33 cellular contexts compared by ENCODE assay signal in the genomic region with DNA sequence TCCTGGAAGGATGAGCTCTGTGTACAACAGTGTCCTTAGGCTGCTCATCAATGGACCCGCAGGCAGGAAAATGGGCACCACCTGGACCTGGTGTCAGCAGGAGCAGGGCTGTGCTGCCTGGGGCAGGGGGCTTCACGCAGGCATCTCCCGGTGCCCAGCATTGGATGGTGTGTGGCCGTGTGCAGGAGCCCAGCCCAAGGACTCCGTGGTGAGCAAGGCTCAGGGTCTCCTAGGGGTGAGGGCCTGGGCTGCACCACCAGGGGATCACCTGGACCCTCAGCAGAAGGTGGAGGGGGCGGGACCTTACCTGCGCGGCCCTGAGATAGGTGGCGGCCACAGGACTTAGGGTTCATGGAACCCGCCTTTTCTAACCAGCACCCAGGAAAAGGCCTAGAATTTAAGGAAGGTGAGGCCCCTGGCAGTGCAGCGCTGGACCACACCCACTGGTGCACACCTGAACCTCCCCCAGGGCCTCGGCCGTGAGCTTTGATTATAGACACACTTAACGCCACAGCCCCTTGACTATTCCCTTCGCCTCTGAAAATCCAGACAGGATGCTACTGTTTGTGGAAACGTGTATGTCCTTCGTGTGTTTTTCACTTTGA.
"Had no signal": no experiment of that assay in that cellular context is flagged by ENCODE, and none has a peak within 500 bp of the region (broad histone marks: within the 10 kb centered on the region; RNA-seq: fewer than 3 reads in every experiment).

No MANE protein-coding gene starts in this region.

- ATAC-seq: activated CD8-positive, alpha-beta T cell treated with anti-CD3 and anti-CD28 coated beads for 36 hours; stimulated activated naive B cell treated with anti-CD40 and anti-IgM and Interleukin-4, amounts not matched to agents 10 μg/mL and 1 μg/mL and 100 μg/mL, for 72 hours had no signal

- H3K27me3 ChIP-seq: adrenal gland, body of pancreas, colonic mucosa, dorsolateral prefrontal cortex, ovary, testis, uterus had no signal

- H3K36me3 ChIP-seq: adrenal gland, cardiac muscle cell, colonic mucosa, left ventricle myocardium inferior, neutrophil, ovary, prostate gland, uterus had no signal

- H3K9me3 Mint-ChIP-seq: activated B cell treated with CpG ODN at 0.5 μM for 24 hours; activated CD8-positive, alpha-beta T cell treated with anti-CD3 and anti-CD28 coated beads for 36 hours; activated naive CD8-positive, alpha-beta T cell treated with anti-CD3 and anti-CD28 coated beads for 36 hours; activated T-helper 2 cell treated with anti-CD3 and anti-CD28 coated beads, Interferon-gamma antibody, Interleukin-2, Interleukin-4, amounts not matched to agents 10 μg/mL and 5 μg/mL and 100 μg/mL, durations not matched to agents 14 hours and 24 hours and 36 hours; immature natural killer cell; nephron; stimulated activated naive B cell treated with anti-CD40 and anti-IgM and Interleukin-4, amounts not matched to agents 10 μg/mL and 1 μg/mL and 100 μg/mL, for 72 hours; T-helper 2 cell treated with Interferon-gamma antibody and Interleukin-4, amounts not matched to agents 5 μg/mL and 100 μg/mL, for 36 hours had no signal

- H3K27ac ChIP-seq: adrenal gland, cardiac muscle cell, colonic mucosa, left ventricle myocardium inferior, neutrophil, ovary, prostate gland, testis, uterus had no signal

- H3K4me1 ChIP-seq: colonic mucosa, testis, uterus had no signal

- H3K36me3 Mint-ChIP-seq: activated naive CD8-positive, alpha-beta T cell treated with anti-CD3 and anti-CD28 coated beads for 36 hours; immature natural killer cell; stimulated activated naive B cell treated with anti-CD40 and anti-IgM and Interleukin-4, amounts not matched to agents 10 μg/mL and 1 μg/mL and 100 μg/mL, for 72 hours had no signal

- H3K4me3 Mint-ChIP-seq: activated B cell treated with CpG ODN at 0.5 μM for 24 hours; activated CD8-positive, alpha-beta T cell treated with anti-CD3 and anti-CD28 coated beads for 36 hours; activated naive CD8-positive, alpha-beta T cell treated with anti-CD3 and anti-CD28 coated beads for 36 hours; immature natural killer cell; nephron; stimulated activated naive B cell treated with anti-CD40 and anti-IgM and Interleukin-4, amounts not matched to agents 10 μg/mL and 1 μg/mL and 100 μg/mL, for 72 hours; T-helper 2 cell treated with Interferon-gamma antibody and Interleukin-4, amounts not matched to agents 5 μg/mL and 100 μg/mL, for 36 hours had no signal

- H3K4me3 ChIP-seq: adrenal gland, body of pancreas, cardiac muscle cell, colonic mucosa, dorsolateral prefrontal cortex, left ventricle myocardium inferior, ovary, prostate gland, testis, uterus had no signal

- DNase-seq: activated B cell treated with CpG ODN at 0.5 μM for 24 hours; activated CD4-positive, alpha-beta T cell treated with anti-CD3 and anti-CD28 coated beads, Interleukin-2, amount 50 U/mL, for 1 hour; activated CD8-positive, alpha-beta T cell treated with anti-CD3 and anti-CD28 coated beads for 36 hours; activated naive CD4-positive, alpha-beta T cell treated with Interleukin-2 at 50 U/mL for 16 hours; activated naive CD8-positive, alpha-beta T cell treated with anti-CD3 and anti-CD28 coated beads for 36 hours; activated T-cell treated with anti-CD3 and anti-CD28 coated beads, Interleukin-2, amount 50 U/mL, for 48 hours; adrenal gland; body of pancreas; cerebellar nuclear complex; colonic mucosa; dorsolateral prefrontal cortex; effector memory CD4-positive, alpha-beta T cell; erythroblast; hippocampal formation; immature natural killer cell; kidney glomerular epithelial cell; left ventricle myocardium inferior; mammary epithelial cell; ovary; retina; stimulated activated CD4-positive, alpha-beta T cell treated with anti-CD3 and anti-CD28 coated beads, Interleukin-15, amount 100 ng/mL, for 24 hours; stimulated activated CD4-positive, alpha-beta T cell treated with anti-CD3 and anti-CD28 coated beads, Interleukin-2, amount 100 ng/mL, for 24 hours; stimulated activated naive B cell treated with anti-CD40 and anti-IgM and Interleukin-4, amounts not matched to agents 10 μg/mL and 1 μg/mL and 100 μg/mL, for 72 hours; T-helper 1 cell; testis; trophoblast cell had no signal

- H3K9me3 ChIP-seq: adrenal gland, body of pancreas, colonic mucosa, left ventricle myocardium inferior, neutrophil, ovary, prostate gland, testis, uterus had no signal

- H3K27ac Mint-ChIP-seq: activated B cell treated with CpG ODN at 0.5 μM for 24 hours; activated CD8-positive, alpha-beta T cell treated with anti-CD3 and anti-CD28 coated beads for 36 hours; activated naive CD8-positive, alpha-beta T cell treated with anti-CD3 and anti-CD28 coated beads for 36 hours; activated T-helper 2 cell treated with anti-CD3 and anti-CD28 coated beads, Interferon-gamma antibody, Interleukin-2, Interleukin-4, amounts not matched to agents 10 μg/mL and 5 μg/mL and 100 μg/mL, durations not matched to agents 14 hours and 24 hours and 36 hours; immature natural killer cell; stimulated activated naive B cell treated with anti-CD40 and anti-IgM and Interleukin-4, amounts not matched to agents 10 μg/mL and 1 μg/mL and 100 μg/mL, for 72 hours; T-helper 2 cell treated with Interferon-gamma antibody and Interleukin-4, amounts not matched to agents 5 μg/mL and 100 μg/mL, for 36 hours had no signal
